ENCODE assay signal across 18 cellular contexts in genomic region chr16:17278988-17279387, GRCh38.
DNase-seq lines count a peak whose midpoint lies in the region; ATAC-seq, FAIRE-seq and TF ChIP-seq lines count a peak whose summit lies in the region.
"Had no signal": no experiment of that assay in that cellular context is flagged by ENCODE, and none has a peak within 500 bp of the region (broad histone marks: within the 10 kb centered on the region; RNA-seq: fewer than 3 reads in every experiment).

No MANE protein-coding gene starts in this region.

- H3K9me2 ChIP-seq in Karpas-422 (replicated peaks; ENCODE audit: insufficient read depth, low read length): no peaks in the 10 kb centered on the region

- TF ChIP-seq POLR2A in adrenal gland (IDR thresholded peaks at IDR 0.05) (no peak), gastroesophageal sphincter (IDR thresholded peaks at IDR 0.05) (no peak)

- H2AFZ ChIP-seq in Karpas-422 (ENCODE audit: low read length) (no peak overlapping the region), neuronal stem cell (ENCODE audit: low read length) (no peak overlapping the region)

- H3K23ac ChIP-seq in neuronal stem cell (ENCODE audit: low read depth, low read length, poor library complexity): no peak overlapping the region

- TF ChIP-seq EP300 in gastroesophageal sphincter (IDR thresholded peaks at IDR 0.05): no peak

- H4K8ac ChIP-seq in neuronal stem cell (ENCODE audit: low read depth, low read length): no peak overlapping the region

- no peak overlapping the region for H2BK120ac ChIP-seq in neuronal stem cell (ENCODE audit: low read depth, low read length)

- no peak overlapping the region for H3K18ac ChIP-seq in neuronal stem cell (ENCODE audit: low read length)

- peak; percentile 54 for DNase-seq in Karpas-422
- peak; percentile 70 to 87 (median 80) for DNase-seq in adrenal gland
- peak in 5 of 6 donors; percentile 68 to 80 (median 77) for DNase-seq in pancreas
- DNase-seq in neuronal stem cell (ENCODE audit: low spot score): no peak
- DNase-seq: DND-41, NCI-H1105 treated with DMSO at 0.1 percent for 48 hours, NCI-H187, NCI-H2107, NCI-H226, PC-3, T-helper 1 cell had no signal

- peaks cover 58 to 98% (median 94%) of the 10 kb centered on the region in 10 experiments for H3K4me1 ChIP-seq in BLaER1 treated with 17β-estradiol and CSF1 and Interleukin-3, amounts not matched to agents 10 nM and 100 nM
- H3K4me1 ChIP-seq in Karpas-422 (ENCODE audit: low read length): peaks cover 35% of the 10 kb centered on the region
- peaks cover 0 to 16% of the 10 kb centered on the region in 2 donors for H3K4me1 ChIP-seq in adrenal gland (replicated peaks in 1 of 2)
- H3K4me1 ChIP-seq in pancreas: peaks cover 24 to 25% (median 25%) of the 10 kb centered on the region in 3 donors
- peaks cover 0 to 16% (median 0%) of the 10 kb centered on the region in 3 donors for H3K4me1 ChIP-seq in gastroesophageal sphincter
- H3K4me1 ChIP-seq in neuronal stem cell (ENCODE audit: control insufficient read depth in 2 of 2, insufficient read depth in 1 of 2, low read depth in 1 of 2, low read length in 2 of 2): peaks cover 0 to 12% of the 10 kb centered on the region in 2 donors

- H3K4ac ChIP-seq in neuronal stem cell (ENCODE audit: low read length): no peak overlapping the region

- H3K9ac ChIP-seq in BLaER1 treated with 17β-estradiol and CSF1 and Interleukin-3, amounts not matched to agents 10 nM and 100 nM: peak overlapping the region in 4 of 11 experiments; percentile 21 to 42 (median 25); a peak in 5 of 22 replicates
- H3K9ac ChIP-seq in Karpas-422 (ENCODE audit: low read length) (no peak overlapping the region), neuronal stem cell (ENCODE audit: low read depth, low read length, poor library complexity) (no peak overlapping the region)

- TF ChIP-seq CTCF in adrenal gland (IDR thresholded peaks at IDR 0.05) (no peak), pancreas (IDR thresholded peaks at IDR 0.05) (no peak), gastroesophageal sphincter (IDR thresholded peaks at IDR 0.05) (no peak)

- H3K4me2 ChIP-seq in BLaER1 treated with 17β-estradiol and CSF1 and Interleukin-3, amounts not matched to agents 10 nM and 100 nM: peak overlapping the region; percentile 27 to 82 (median 69); a peak in 20 of 22 replicates
- H3K4me2 ChIP-seq in Karpas-422 (ENCODE audit: low read depth, low read length, poor library complexity, severe bottlenecking) (no peak overlapping the region), neuronal stem cell (ENCODE audit: insufficient read depth, low read length, poor library complexity, severe bottlenecking) (no peak overlapping the region)

- no peak for FAIRE-seq in pancreas (lab: Jason Lieb, UNC)
- FAIRE-seq: G401.6, K562 had no signal

- H3K27ac ChIP-seq in BLaER1 treated with 17β-estradiol and CSF1 and Interleukin-3, amounts not matched to agents 10 nM and 100 nM: peak overlapping the region in 5 of 11 experiments; percentile 17 to 47 (median 41); a peak in 10 of 22 replicates
- H3K27ac ChIP-seq in Karpas-422 (ENCODE audit: low read length) (no peak overlapping the region), adrenal gland (peak overlapping the region in 4 of 5 donors; percentile 13 to 78 (median 34)), pancreas (peak overlapping the region; percentile 11 to 83 (median 52)), gastroesophageal sphincter (no peak overlapping the region), neuronal stem cell (replicated peaks; ENCODE audit: low read length) (no peak overlapping the region)
- H3K27ac ChIP-seq: RWPE1 had no signal

- peak; percentile 72 to 83 (median 80) for ATAC-seq in pancreas
- ATAC-seq in gastroesophageal sphincter: no peak
- no peak for ATAC-seq in HG03565 (IDR thresholded peaks at IDR 0.05; ENCODE audit: unreplicated experiment)
- ATAC-seq: HCT116, K562, PC-3 had no signal

- H3K4me3 ChIP-seq in BLaER1 treated with 17β-estradiol and CSF1 and Interleukin-3, amounts not matched to agents 10 nM and 100 nM: no peak overlapping the region
- H3K4me3 ChIP-seq in Karpas-422 (ENCODE audit: low read length): no peak overlapping the region
- H3K4me3 ChIP-seq in adrenal gland: no peak overlapping the region
- no peak overlapping the region for H3K4me3 ChIP-seq in pancreas
- H3K4me3 ChIP-seq in gastroesophageal sphincter: no peak overlapping the region
- H3K4me3 ChIP-seq in neuronal stem cell (ENCODE audit: low read length in 2 of 2): no peak overlapping the region
- H3K4me3 ChIP-seq: K562 had no signal

- no peak overlapping the region for H2AK5ac ChIP-seq in neuronal stem cell (ENCODE audit: low read depth, low read length)

- intact Hi-C loops in adrenal gland (cut with DNase I) (loop anchor here in 1 of 2 donors (10.0 kb wide), 1 partner anchor 186 kb away; no protein-coding TSS in a partner anchor), pancreas (cut with DNase I) (loop anchor here in 1 of 3 donors (10.0 kb wide), 1 partner anchor 196 kb away; the partner anchor contains the start of gene XYLT1)

- no peak overlapping the region for H2BK12ac ChIP-seq in neuronal stem cell (ENCODE audit: low read length)

- no peaks in the 10 kb centered on the region for H3K79me1 ChIP-seq in neuronal stem cell (ENCODE audit: low read depth, low read length)

- WGBS in adrenal gland, 4 donors: 45 to 49% (median 48%) methylated on average over 5 of the region's 5 CpGs
- 9 to 17% methylated on average over 5 of the region's 5 CpGs for WGBS in pancreas, 2 donors
- 61 to 76% methylated on average over 3 to 5 of the region's 5 CpGs for WGBS in gastroesophageal sphincter (ENCODE audit: low coverage in 1 of 2), 2 donors
- WGBS in neuronal stem cell (ENCODE audit: extremely low coverage in 2 of 2, insufficient read length in 2 of 2, insufficient replicate concordance in 1 of 2), 2 donors: no CpG with 5 or more reads among the region's 5 CpGs

- no peaks in the 10 kb centered on the region; the same call in 1 of the 2 replicates for H3K79me2 ChIP-seq in Karpas-422 (ENCODE audit: low read length)

- H2BK5ac ChIP-seq in neuronal stem cell (ENCODE audit: low read length): no peak overlapping the region

- H4K20me1 ChIP-seq in BLaER1 treated with 17β-estradiol and CSF1 and Interleukin-3, amounts not matched to agents 10 nM and 100 nM: peaks cover 0 to 70% (median 20%) of the 10 kb centered on the region in 11 experiments; a peak in 10 of 22 replicates
- H4K20me1 ChIP-seq in Karpas-422 (ENCODE audit: insufficient read depth, low read depth, low read length): peaks cover 14% of the 10 kb centered on the region; the same call in 1 of the 2 replicates

- peaks cover 0 to 7% (median 0%) of the 10 kb centered on the region in 11 experiments; a peak in 2 of 22 replicates for H3K36me3 ChIP-seq in BLaER1 treated with 17β-estradiol and CSF1 and Interleukin-3, amounts not matched to agents 10 nM and 100 nM
- H3K36me3 ChIP-seq in Karpas-422 (ENCODE audit: insufficient read depth, low read length) (no peaks in the 10 kb centered on the region), adrenal gland (replicated peaks in 1 of 2) (no peaks in the 10 kb centered on the region), pancreas (no peaks in the 10 kb centered on the region), gastroesophageal sphincter (no peaks in the 10 kb centered on the region), neuronal stem cell (replicated peaks in 1 of 2; ENCODE audit: control insufficient read depth in 2 of 2, insufficient read depth in 2 of 2, low read length in 2 of 2) (no peaks in the 10 kb centered on the region)

- H3K27me3 ChIP-seq in BLaER1 treated with 17β-estradiol and CSF1 and Interleukin-3, amounts not matched to agents 10 nM and 100 nM: no peaks in the 10 kb centered on the region
- no peaks in the 10 kb centered on the region for H3K27me3 ChIP-seq in Karpas-422 (ENCODE audit: low read length)
- no peaks in the 10 kb centered on the region for H3K27me3 ChIP-seq in adrenal gland
- H3K27me3 ChIP-seq in pancreas: no peaks in the 10 kb centered on the region
- H3K27me3 ChIP-seq in gastroesophageal sphincter: no peaks in the 10 kb centered on the region
- H3K27me3 ChIP-seq in neuronal stem cell (ENCODE audit: control insufficient read depth in 3 of 3, insufficient read depth in 3 of 3, low read depth in 1 of 3, low read length in 3 of 3): no peaks in the 10 kb centered on the region

- H4K91ac ChIP-seq in neuronal stem cell (ENCODE audit: low read depth, low read length, poor library complexity): no peak overlapping the region

- no peak overlapping the region for H2BK15ac ChIP-seq in neuronal stem cell (ENCODE audit: low read length)

- H3K9me3 ChIP-seq in BLaER1 treated with 17β-estradiol and CSF1 and Interleukin-3, amounts not matched to agents 10 nM and 100 nM (replicated peaks in 1 of 11): no peaks in the 10 kb centered on the region
- H3K9me3 ChIP-seq in Karpas-422 (ENCODE audit: low read length) (no peaks in the 10 kb centered on the region), adrenal gland (replicated peaks in 1 of 3) (no peaks in the 10 kb centered on the region), pancreas (no peaks in the 10 kb centered on the region), gastroesophageal sphincter (no peaks in the 10 kb centered on the region), neuronal stem cell (replicated peaks in 1 of 2; ENCODE audit: control insufficient read depth in 2 of 2, insufficient read depth in 1 of 2, low read depth in 1 of 2, low read length in 2 of 2) (no peaks in the 10 kb centered on the region)

- H3K14ac ChIP-seq in neuronal stem cell (ENCODE audit: low read length): no peak overlapping the region

Comparison
In these comparisons a context has a peak if more than half of its experiments do, and no peak if none do; other contexts are left out.
1. H3K27ac ChIP-seq: peak in adrenal gland (4 of 5) and pancreas (4 of 4); none in Karpas-422 (single experiment), gastroesophageal sphincter (0 of 4) and neuronal stem cell (single experiment).
2. H3K4me2 ChIP-seq: peak in BLaER1 treated with 17β-estradiol and CSF1 and Interleukin-3, amounts not matched to agents 10 nM and 100 nM (11 of 11); none in Karpas-422 (single experiment) and neuronal stem cell (single experiment).
3. ATAC-seq: peak in pancreas (4 of 4); none in gastroesophageal sphincter (single experiment) and HG03565 (single experiment).